In genomic region chr12:57236224-57236924, GRCh38 we compare ENCODE assay signal across 14 cellular contexts. TPM values are rescaled to one million over a fixed set of nuclear protein-coding genes. Genes with fewer than 3 reads are reported as not detected.
DNase-seq lines count a peak whose midpoint lies in the region; ATAC-seq, FAIRE-seq and TF ChIP-seq lines count a peak whose summit lies in the region.
"Had no signal": no experiment of that assay in that cellular context is flagged by ENCODE, and none has a peak within 500 bp of the region (broad histone marks: within the 10 kb centered on the region; RNA-seq: fewer than 3 reads in every experiment).

No MANE protein-coding gene starts in this region.

- H3K27me3 Mint-ChIP-seq in activated naive CD4-positive, alpha-beta T cell treated with anti-CD3 and anti-CD28 coated beads, Interleukin-2, amount 50 U/mL, for 24 hours = peaks cover 14% of the 10 kb centered on the region

- no peak overlapping the region for H2AFZ ChIP-seq in keratinocyte (ENCODE audit: control insufficient read depth, low read length)

- TF ChIP-seq EP300 in upper lobe of left lung (IDR thresholded peaks at IDR 0.05) = no peak
- TF ChIP-seq EP300 in stomach (IDR thresholded peaks at IDR 0.05) = no peak

- H3K27me3 ChIP-seq in ascending aorta = peaks cover 16% of the 10 kb centered on the region
- H3K27me3 ChIP-seq in keratinocyte (ENCODE audit: control insufficient read depth, extremely low read depth, insufficient read depth, low read length) = peaks cover 27% of the 10 kb centered on the region
- H3K27me3 ChIP-seq in upper lobe of left lung = peaks cover 0 to 33% (median 26%) of the 10 kb centered on the region in 4 donors
- peaks cover 4 to 65% (median 48%) of the 10 kb centered on the region in 3 donors for H3K27me3 ChIP-seq in stomach

- no peak overlapping the region for H3K4me3 Mint-ChIP-seq in activated naive CD4-positive, alpha-beta T cell treated with anti-CD3 and anti-CD28 coated beads, Interleukin-2, amount 50 U/mL, for 24 hours

- no peaks in the 10 kb centered on the region for H3K9me3 Mint-ChIP-seq in activated naive CD4-positive, alpha-beta T cell treated with anti-CD3 and anti-CD28 coated beads, Interleukin-2, amount 50 U/mL, for 24 hours
- H3K9me3 Mint-ChIP-seq: activated T-cell treated with anti-CD3 and anti-CD28 coated beads, Interleukin-2, amount 50 U/mL, for 72 hours had no signal

- FAIRE-seq in keratinocyte (lab: Jason Lieb, UNC) = peak; percentile 58
- FAIRE-seq: urothelium cell line had no signal

- H3K27ac ChIP-seq in ascending aorta (peak overlapping the region; percentile 65 to 74), keratinocyte (ENCODE audit: control insufficient read depth, insufficient read depth, low read length) (no peak overlapping the region), upper lobe of left lung (peak overlapping the region in 3 of 4 donors; percentile 47 to 67 (median 50)), stomach (peak overlapping the region in 2 of 5 donors; percentile 23 to 25)
- H3K27ac ChIP-seq: ovary had no signal

- no peak for DNase-seq in activated naive CD4-positive, alpha-beta T cell treated with Interleukin-2 at 50 U/mL for 16 hours
- DNase-seq in ascending aorta (ENCODE audit: low spot score in 2 of 2) = no peak
- no peak for DNase-seq in keratinocyte (ENCODE audit: low read depth, low spot score)
- peak in 1 of 2 donors; percentile 85 for DNase-seq in upper lobe of left lung
- no peak for DNase-seq in stomach
- no peak for DNase-seq in effector CD4-positive, alpha-beta T cell
- DNase-seq: MM.1S, NCI-H69, T-helper 2 cell had no signal

- dilution Hi-C loops in keratinocyte (cut with MboI; ENCODE audit: extremely low pct_ligation_motif_present, low sequenced_read_pairs) = no loop called here

- no peaks in the 10 kb centered on the region for H3K9me1 ChIP-seq in keratinocyte (ENCODE audit: control insufficient read depth, extremely low read depth, insufficient read depth, low read length)

- intact Hi-C loops in ascending aorta (cut with DNase I) = loop anchor here (5.0 kb wide), 1 partner anchor 484 kb away; the partner anchor contains the start of gene PRIM1
- intact Hi-C loops in stomach (cut with DNase I; ENCODE audit: low total_unique reads) = no loop called here

- H3K4me3 ChIP-seq in ascending aorta (peak overlapping the region; percentile 5 to 52), keratinocyte (ENCODE audit: control insufficient read depth in 2 of 3, extremely low read depth in 1 of 3, insufficient read depth in 2 of 3, low read depth in 1 of 3, low read length in 3 of 3) (peak overlapping the region; percentile 5 to 39 (median 19)), upper lobe of left lung (peak overlapping the region in 3 of 4 donors; percentile 9 to 28 (median 16)), stomach (peak overlapping the region in 1 of 4 donors; percentile 9)
- H3K4me3 ChIP-seq: ovary had no signal

- 24 to 40% methylated on average over 7 to 23 of the region's 37 CpGs for WGBS in upper lobe of left lung, 2 donors
- 17 to 30% (median 25%) methylated on average over 18 to 37 of the region's 37 CpGs for WGBS in stomach, 5 donors

- H4K20me1 ChIP-seq in keratinocyte (ENCODE audit: control insufficient read depth, extremely low read depth, insufficient read depth, low read length) = no peaks in the 10 kb centered on the region

- peaks cover 47% of the 10 kb centered on the region for H3K4me1 Mint-ChIP-seq in activated naive CD4-positive, alpha-beta T cell treated with anti-CD3 and anti-CD28 coated beads, Interleukin-2, amount 50 U/mL, for 24 hours

- no peak for ATAC-seq in upper lobe of left lung (ENCODE audit: low FRiP score in 2 of 2)
- no peak for ATAC-seq in GM19463 (IDR thresholded peaks at IDR 0.05; ENCODE audit: unreplicated experiment)
- ATAC-seq: activated T-cell treated with anti-CD3 and anti-CD28 coated beads, Interleukin-2, amount 50 U/mL, for 72 hours had no signal

- H3K9ac ChIP-seq in keratinocyte (ENCODE audit: control insufficient read depth, extremely low read depth, insufficient read depth, low read length) = peak overlapping the region; percentile 37

- TF ChIP-seq POLR2A in upper lobe of left lung (IDR thresholded peaks at IDR 0.05) (no peak), stomach (IDR thresholded peaks at IDR 0.05) (no peak)

- TF ChIP-seq CTCF in ascending aorta (IDR thresholded peaks at IDR 0.05) = no peak
- no peak for TF ChIP-seq CTCF in keratinocyte (optimal IDR thresholded peaks at IDR 0.05 in 1 of 3, IDR thresholded peaks at IDR 0.05 in 1 of 3, conservative IDR thresholded peaks at IDR 0.05 in 1 of 3; ENCODE audit: extremely low read depth in 1 of 3, insufficient read depth in 2 of 3, low read length in 3 of 3)
- no peak for TF ChIP-seq CTCF in upper lobe of left lung (IDR thresholded peaks at IDR 0.05)
- TF ChIP-seq CTCF in stomach (IDR thresholded peaks at IDR 0.05) = no peak

- peaks cover 12% of the 10 kb centered on the region for H3K36me3 Mint-ChIP-seq in activated naive CD4-positive, alpha-beta T cell treated with anti-CD3 and anti-CD28 coated beads, Interleukin-2, amount 50 U/mL, for 24 hours

- H3K36me3 ChIP-seq in ascending aorta (peaks cover 23 to 31% of the 10 kb centered on the region in 2 donors), keratinocyte (ENCODE audit: control insufficient read depth in 2 of 2, extremely low read depth in 1 of 2, insufficient read depth in 2 of 2, low read length in 2 of 2) (peaks cover 23 to 36% of the 10 kb centered on the region in 2 experiments), upper lobe of left lung (peaks cover 0 to 38% (median 34%) of the 10 kb centered on the region in 4 donors), stomach (peaks cover 33 to 37% (median 34%) of the 10 kb centered on the region in 4 donors)
- H3K36me3 ChIP-seq: ovary had no signal

- H3K4me1 ChIP-seq in ascending aorta = peaks cover 22 to 32% of the 10 kb centered on the region in 2 donors
- H3K4me1 ChIP-seq in keratinocyte (ENCODE audit: control insufficient read depth, extremely low read depth, insufficient read depth, low read length) = peaks cover 78% of the 10 kb centered on the region
- peaks cover 35 to 44% (median 40%) of the 10 kb centered on the region in 4 donors for H3K4me1 ChIP-seq in upper lobe of left lung
- peaks cover 33 to 82% (median 69%) of the 10 kb centered on the region in 4 donors for H3K4me1 ChIP-seq in stomach

- H3K9me3 ChIP-seq in ascending aorta (no peaks in the 10 kb centered on the region), keratinocyte (ENCODE audit: control insufficient read depth, low read depth, low read length) (no peaks in the 10 kb centered on the region), upper lobe of left lung (no peaks in the 10 kb centered on the region), stomach (no peaks in the 10 kb centered on the region)
- H3K9me3 ChIP-seq: ovary had no signal

- peaks cover 5% of the 10 kb centered on the region for H3K79me2 ChIP-seq in keratinocyte (ENCODE audit: control insufficient read depth, insufficient read depth, low read length)

- peak overlapping the region; percentile 17 for H3K27ac Mint-ChIP-seq in activated naive CD4-positive, alpha-beta T cell treated with anti-CD3 and anti-CD28 coated beads, Interleukin-2, amount 50 U/mL, for 24 hours
- H3K27ac Mint-ChIP-seq: activated T-cell treated with anti-CD3 and anti-CD28 coated beads, Interleukin-2, amount 50 U/mL, for 72 hours had no signal

- H3K4me2 ChIP-seq in keratinocyte (ENCODE audit: control insufficient read depth, extremely low read depth, insufficient read depth, low read depth, low read length) = peak overlapping the region; percentile 94

RNA-seq across cellular contexts. Expression of gene SHMT2, which starts 6.9 kb away (rescaled TPM):
- total RNA-seq in ascending aorta (136 TPM), upper lobe of left lung (10 to 100 TPM; 37.9 to 92.0 (median 52.0) TPM), stomach (10 to 100 TPM; 26.1 to 93.7 (median 77.8) TPM)
- polyA plus RNA-seq in keratinocyte (84.0 to 180 TPM (median 128 TPM) in 3 replicates), stomach (10 to 100 TPM; 54.6 to 59.0 (median 57.1) TPM)
- 82.9 TPM for polyA plus RNA-seq in keratinocyte (2011; ENCODE audit: low read depth)
- polyA plus RNA-seq in keratinocyte (2011; cell fraction: cytosol; rRNA removed) = 78.8 and 160 TPM in 2 replicates
- polyA plus RNA-seq in keratinocyte (2011; cell fraction: nucleus; rRNA removed) = 115 and 120 TPM in 2 replicates
- 141 and 149 TPM in 2 replicates for polyA plus RNA-seq in keratinocyte (2012; ENCODE audit: low replicate concordance)
- 138 to 210 TPM (median 151 TPM) in 3 replicates for polyA minus RNA-seq in keratinocyte
- polyA minus RNA-seq in keratinocyte (2011; cell fraction: cytosol; rRNA and poly(A)+ RNA removed) = 125 TPM
- polyA minus RNA-seq in keratinocyte (2011; cell fraction: nucleus; rRNA and poly(A)+ RNA removed) = 64.8 and 69.3 TPM in 2 replicates

RNA-seq across cellular contexts. Expression of gene STAC3, which starts 14.6 kb away (rescaled TPM):
- not detected for total RNA-seq in ascending aorta
- 0.27 to 0.94 TPM (median 0.62 TPM) in 3 replicates for polyA plus RNA-seq in keratinocyte
- polyA plus RNA-seq in keratinocyte (2011; ENCODE audit: low read depth) = 2.1 TPM
- 0.09 and 0.13 TPM in 2 replicates for polyA plus RNA-seq in keratinocyte (2011; cell fraction: cytosol; rRNA removed)
- 1.4 and 3.6 TPM in 2 replicates for polyA plus RNA-seq in keratinocyte (2011; cell fraction: nucleus; rRNA removed)
- polyA plus RNA-seq in keratinocyte (2012; ENCODE audit: low replicate concordance) = 0.33 and 1.1 TPM in 2 replicates
- 1.4 TPM in 1 of 3 replicates, not detected in the others for polyA minus RNA-seq in keratinocyte
- not detected for polyA minus RNA-seq in keratinocyte (2011; cell fraction: cytosol; rRNA and poly(A)+ RNA removed)
- 2.2 TPM in 1 of 2 replicates, not detected in the other for polyA minus RNA-seq in keratinocyte (2011; cell fraction: nucleus; rRNA and poly(A)+ RNA removed)
- total RNA-seq in upper lobe of left lung = 10 to 100 TPM in 1 of 6 donors, 1 to 10 TPM in 5; 4.3 to 10.5 (median 5.6) TPM
- total RNA-seq in stomach = 1 to 10 TPM in 2 of 5 donors, under 1 TPM in 2, not detected in 1; 0.55 to 5.1 (median 1.6) TPM
- 1 to 10 TPM; 1.3 to 3.8 (median 3.5) TPM for polyA plus RNA-seq in stomach

RNA-seq across cellular contexts. Expression of gene NXPH4, which starts 19.8 kb away (rescaled TPM):
- total RNA-seq in ascending aorta = not detected
- polyA plus RNA-seq in keratinocyte = 0.97 to 1.4 TPM (median 1.2 TPM) in 3 replicates
- polyA plus RNA-seq in keratinocyte (2011; ENCODE audit: low read depth) = 1.2 TPM
- polyA plus RNA-seq in keratinocyte (2011; cell fraction: cytosol; rRNA removed) = 0.66 and 1.9 TPM in 2 replicates
- 1.7 and 2.1 TPM in 2 replicates for polyA plus RNA-seq in keratinocyte (2011; cell fraction: nucleus; rRNA removed)
- 4.3 and 9.2 TPM in 2 replicates for polyA plus RNA-seq in keratinocyte (2012; ENCODE audit: low replicate concordance)
- 1.1 to 3.6 TPM (median 1.1 TPM) in 3 replicates for polyA minus RNA-seq in keratinocyte
- 8.2 TPM for polyA minus RNA-seq in keratinocyte (2011; cell fraction: cytosol; rRNA and poly(A)+ RNA removed)
- 2.1 and 2.2 TPM in 2 replicates for polyA minus RNA-seq in keratinocyte (2011; cell fraction: nucleus; rRNA and poly(A)+ RNA removed)
- total RNA-seq in upper lobe of left lung = under 1 TPM in 3 of 6 donors, not detected in 3; 0.20 to 0.94 (median 0.22) TPM
- under 1 TPM in 1 of 5 donors, not detected in 4; 0.18 TPM for total RNA-seq in stomach
- under 1 TPM in 2 of 3 donors, not detected in 1; 0.30 to 0.44 TPM for polyA plus RNA-seq in stomach
